ENCODE assay signal across 1 cellular context in genomic region chr17:75073618-75074047, GRCh38.
TF ChIP-seq lines count a peak whose summit lies in the region.

No MANE protein-coding gene starts in this region.

TF ChIP-seq in HEK293, 187 proteins besides CTCF, POLR2A, EP300 and RAD21 (continued from another document):
- TF ChIP-seq, protein P1, sequence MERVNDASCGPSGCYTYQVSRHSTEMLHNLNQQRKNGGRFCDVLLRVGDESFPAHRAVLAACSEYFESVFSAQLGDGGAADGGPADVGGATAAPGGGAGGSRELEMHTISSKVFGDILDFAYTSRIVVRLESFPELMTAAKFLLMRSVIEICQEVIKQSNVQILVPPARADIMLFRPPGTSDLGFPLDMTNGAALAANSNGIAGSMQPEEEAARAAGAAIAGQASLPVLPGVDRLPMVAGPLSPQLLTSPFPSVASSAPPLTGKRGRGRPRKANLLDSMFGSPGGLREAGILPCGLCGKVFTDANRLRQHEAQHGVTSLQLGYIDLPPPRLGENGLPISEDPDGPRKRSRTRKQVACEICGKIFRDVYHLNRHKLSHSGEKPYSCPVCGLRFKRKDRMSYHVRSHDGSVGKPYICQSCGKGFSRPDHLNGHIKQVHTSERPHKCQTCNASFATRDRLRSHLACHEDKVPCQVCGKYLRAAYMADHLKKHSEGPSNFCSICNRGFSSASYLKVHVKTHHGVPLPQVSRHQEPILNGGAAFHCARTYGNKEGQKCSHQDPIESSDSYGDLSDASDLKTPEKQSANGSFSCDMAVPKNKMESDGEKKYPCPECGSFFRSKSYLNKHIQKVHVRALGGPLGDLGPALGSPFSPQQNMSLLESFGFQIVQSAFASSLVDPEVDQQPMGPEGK (tag by site-specific recombination; IDR thresholded peaks at IDR 0.05) = no peak
